ENCODE assay signal across 15 cellular contexts in the genomic region with DNA sequence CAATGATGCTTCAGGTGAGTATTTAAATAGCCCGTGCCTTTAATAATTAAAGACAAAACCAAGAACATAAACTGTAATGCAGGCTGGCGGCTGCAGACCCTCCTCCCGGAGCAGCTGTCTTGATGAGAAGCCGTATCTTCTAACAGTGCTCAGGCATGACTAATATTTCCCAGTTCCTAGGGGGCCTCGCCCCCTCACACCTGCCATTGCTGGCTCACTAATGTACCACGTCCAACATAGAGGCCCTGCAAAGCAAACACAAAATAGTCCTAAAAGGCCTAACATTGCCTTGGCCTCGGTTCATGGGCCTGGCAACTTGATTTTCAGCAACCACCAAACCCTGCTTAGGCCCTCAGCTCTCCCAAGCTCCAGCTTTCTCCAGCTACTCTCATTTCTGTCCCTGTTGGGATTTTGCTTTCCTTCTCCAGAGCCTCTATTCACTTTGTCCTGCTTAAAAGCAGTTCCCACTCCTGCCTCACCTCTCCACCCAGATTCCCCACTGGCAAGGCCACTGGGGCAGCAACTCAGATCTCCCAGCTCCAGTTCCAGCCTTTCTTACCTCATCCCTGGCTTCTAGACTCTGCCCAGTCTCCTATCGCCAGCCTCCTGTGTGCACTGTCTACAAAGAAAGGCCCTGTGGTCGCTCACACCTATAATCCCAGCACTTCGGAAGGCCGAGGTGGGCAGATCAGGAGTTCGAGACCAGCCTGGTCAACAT. TPM values are rescaled to one million over a fixed set of nuclear protein-coding genes. Genes with fewer than 3 reads are reported as not detected.
DNase-seq lines count a peak whose midpoint lies in the region; ATAC-seq and TF ChIP-seq lines count a peak whose summit lies in the region.
"Had no signal": no experiment of that assay in that cellular context is flagged by ENCODE, and none has a peak within 500 bp of the region (broad histone marks: within the 10 kb centered on the region; RNA-seq: fewer than 3 reads in every experiment).

No MANE protein-coding gene starts in this region.

- H3K4me3 ChIP-seq in HEK293 (ENCODE audit: low read depth, low read length) (no peak overlapping the region), right atrium auricular region (no peak overlapping the region)
- H3K4me3 ChIP-seq: SK-N-MC had no signal

- ATAC-seq in HG03135 (IDR thresholded peaks at IDR 0.05; ENCODE audit: unreplicated experiment): no peak
- ATAC-seq: activated T-cell treated with anti-CD3 and anti-CD28 coated beads, Interleukin-2, amount 50 U/mL, for 72 hours had no signal

- no peaks in the 10 kb centered on the region for H3K27me3 ChIP-seq in right atrium auricular region

- DNase-seq in right atrium auricular region (ENCODE audit: low spot score) (no peak), retina (peak; percentile 25), EL (no peak), NCI-H510A treated with DMSO at 0.1 percent for 48 hours (lab: John Stamatoyannopoulos, UW) (no peak)
- DNase-seq: activated CD4-positive, alpha-beta T cell treated with anti-CD3 and anti-CD28 coated beads, Interleukin-2, amount 50 U/mL, for 48 hours; activated T-cell treated with anti-CD3 and anti-CD28 coated beads, Interleukin-2, amount 50 U/mL, for 72 hours; CD4-positive, alpha-beta T cell; midbrain; NCI-H187; NCI-H524; OCI-M1 had no signal

- no peak for TF ChIP-seq CTCF in HEK293 (tag by site-specific recombination; IDR thresholded peaks at IDR 0.05)
- no peak for TF ChIP-seq CTCF in right atrium auricular region (IDR thresholded peaks at IDR 0.05)

- peaks cover 7% of the 10 kb centered on the region for H3K4me1 ChIP-seq in HEK293 (ENCODE audit: control insufficient read depth, insufficient read depth, low read length)
- H3K4me1 ChIP-seq in right atrium auricular region: peaks cover 0 to 87% of the 10 kb centered on the region in 2 donors

- H3K9me3 ChIP-seq in HEK293 (ENCODE audit: control insufficient read depth, insufficient read depth, low read depth, low read length): no peaks in the 10 kb centered on the region
- no peaks in the 10 kb centered on the region for H3K9me3 ChIP-seq in right atrium auricular region

- CTCF ChIA-PET in HEK293 (lab: Yijun Ruan, JAX): interaction anchor here (1.0 kb wide), 1 partner anchor 114 kb away, joined by 6 read pairs; no protein-coding TSS in a partner anchor

- H3K27ac ChIP-seq in HEK293 (ENCODE audit: extremely low read depth, low read depth, low read length) (no peak overlapping the region), angular gyrus (ENCODE audit: low read depth, low read length) (peak overlapping the region; percentile 27), right atrium auricular region (peak overlapping the region; percentile 85 to 95)
- H3K27ac ChIP-seq: SK-N-MC had no signal

- no peaks in the 10 kb centered on the region for H3K36me3 ChIP-seq in HEK293 (ENCODE audit: control insufficient read depth in 2 of 2, insufficient read depth in 1 of 2, low read length in 2 of 2)
- H3K36me3 ChIP-seq in right atrium auricular region: peaks cover 5% of the 10 kb centered on the region

- POLR2A ChIA-PET in HEK293 (lab: Yijun Ruan, JAX): no interaction called here

TF ChIP-seq in HEK293, 187 proteins besides CTCF, POLR2A, EP300 and RAD21:
- peak; percentile 62; the same call in 1 of the 2 replicates for TF ChIP-seq ZNF394 (tag by site-specific recombination; IDR thresholded peaks at IDR 0.05; ENCODE audit: borderline replicate concordance)
- TF ChIP-seq ZNF426 (tag by site-specific recombination; IDR thresholded peaks at IDR 0.05): no peak

RNA-seq across cellular contexts. Expression of a gene that starts 16.2 kb away (rescaled TPM):
- total RNA-seq in right atrium auricular region: 100 to 1,000 TPM; 742 to 815 TPM
